In the genomic region with DNA sequence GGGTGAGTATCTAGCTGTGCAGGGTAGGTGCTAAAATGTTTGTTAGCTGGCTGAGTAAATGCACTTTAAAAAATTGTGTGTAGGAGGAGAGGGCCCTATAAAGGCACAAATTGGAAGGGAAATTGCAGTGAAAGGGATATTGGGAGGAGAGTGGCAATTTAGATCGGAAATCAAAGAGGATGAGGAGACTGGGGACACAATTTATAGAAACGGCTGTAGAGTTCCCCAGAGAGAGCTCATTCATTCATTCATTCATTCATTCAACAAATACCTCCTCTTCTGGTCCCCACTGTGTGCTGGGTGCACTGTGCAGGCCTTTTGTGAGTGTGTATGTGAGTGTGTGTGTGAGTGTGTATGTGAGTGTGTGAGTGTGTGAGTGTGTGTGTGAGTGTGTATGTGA, we compare ENCODE assay signal across 22 cellular contexts. TPM values are rescaled to one million over a fixed set of nuclear protein-coding genes. Genes with fewer than 3 reads are reported as not detected.
DNase-seq lines count a peak whose midpoint lies in the region; ATAC-seq and TF ChIP-seq lines count a peak whose summit lies in the region.
"Had no signal": no experiment of that assay in that cellular context is flagged by ENCODE, and none has a peak within 500 bp of the region (broad histone marks: within the 10 kb centered on the region; RNA-seq: fewer than 3 reads in every experiment).

No MANE protein-coding gene starts in this region.

- TF ChIP-seq CTCF in esophagus muscularis mucosa (IDR thresholded peaks at IDR 0.05) = no peak

- 75% methylated on average over 2 of the region's 2 CpGs for WGBS in esophagus muscularis mucosa

- peaks cover 36% of the 10 kb centered on the region for H3K4me1 Mint-ChIP-seq in stimulated activated naive CD8-positive, alpha-beta T cell treated with anti-CD3 and anti-CD28 coated beads, Interleukin-15, amount 100 ng/mL, for 72 hours

- H3K4me3 ChIP-seq in esophagus muscularis mucosa = no peak overlapping the region
- H3K4me3 ChIP-seq: coronary artery, Peyer's patch, testis had no signal

- no peaks in the 10 kb centered on the region for H3K27me3 ChIP-seq in esophagus muscularis mucosa
- H3K27me3 ChIP-seq: foreskin keratinocyte, Peyer's patch, testis had no signal

- no peak for TF ChIP-seq POLR2A in esophagus muscularis mucosa (IDR thresholded peaks at IDR 0.05; ENCODE audit: low read depth)

- peaks cover 0 to 17% (median 8%) of the 10 kb centered on the region in 4 donors for H3K36me3 ChIP-seq in esophagus muscularis mucosa

- H3K9me3 Mint-ChIP-seq in activated naive CD4-positive, alpha-beta T cell treated with anti-CD3 and anti-CD28 coated beads, Interleukin-2, amount 50 U/mL, for 72 hours = no peaks in the 10 kb centered on the region
- no peaks in the 10 kb centered on the region for H3K9me3 Mint-ChIP-seq in stimulated activated naive CD8-positive, alpha-beta T cell treated with anti-CD3 and anti-CD28 coated beads, Interleukin-15, amount 100 ng/mL, for 72 hours
- H3K9me3 Mint-ChIP-seq: IgD-negative memory B cell had no signal

- H3K27ac ChIP-seq in esophagus muscularis mucosa (replicated peaks in 1 of 4) = peak overlapping the region; percentile 74 to 85 (median 82)
- H3K27ac ChIP-seq: foreskin keratinocyte, HL-60, testis had no signal

- no peak for TF ChIP-seq EP300 in esophagus muscularis mucosa (IDR thresholded peaks at IDR 0.05)

- H3K27ac Mint-ChIP-seq in activated naive CD4-positive, alpha-beta T cell treated with anti-CD3 and anti-CD28 coated beads, Interleukin-2, amount 50 U/mL, for 72 hours = peak overlapping the region; percentile 89 to 90
- peak overlapping the region in 1 of 2 donors; percentile 6 for H3K27ac Mint-ChIP-seq in stimulated activated naive CD8-positive, alpha-beta T cell treated with anti-CD3 and anti-CD28 coated beads, Interleukin-15, amount 100 ng/mL, for 72 hours
- H3K27ac Mint-ChIP-seq: IgD-negative memory B cell had no signal

- no peak for ATAC-seq in left cardiac atrium
- no peak for ATAC-seq in activated naive CD4-positive, alpha-beta T cell treated with anti-CD3 and anti-CD28 coated beads, Interleukin-2, amount 50 U/mL, for 72 hours
- no peak for ATAC-seq in stimulated activated naive CD8-positive, alpha-beta T cell treated with anti-CD3 and anti-CD28 coated beads, Interleukin-15, amount 100 ng/mL, for 72 hours
- no peak for ATAC-seq in HG03469 (IDR thresholded peaks at IDR 0.05; ENCODE audit: unreplicated experiment)
- ATAC-seq: HCT116, left colon had no signal

- no peaks in the 10 kb centered on the region for H3K27me3 Mint-ChIP-seq in stimulated activated naive CD8-positive, alpha-beta T cell treated with anti-CD3 and anti-CD28 coated beads, Interleukin-15, amount 100 ng/mL, for 72 hours
- H3K27me3 Mint-ChIP-seq: IgD-negative memory B cell had no signal

- intact Hi-C loops in cardiac septum (cut with DNase I) (no loop called here), left cardiac atrium (cut with DNase I) (no loop called here), esophagus muscularis mucosa (cut with DNase I) (no loop called here)

- H3K9me3 ChIP-seq in esophagus muscularis mucosa = no peaks in the 10 kb centered on the region
- H3K9me3 ChIP-seq: Peyer's patch, SK-N-SH, testis had no signal

- H3K4me1 ChIP-seq in esophagus muscularis mucosa = peaks cover 17 to 49% (median 48%) of the 10 kb centered on the region in 4 donors

- H3K4me3 Mint-ChIP-seq in stimulated activated naive CD8-positive, alpha-beta T cell treated with anti-CD3 and anti-CD28 coated beads, Interleukin-15, amount 100 ng/mL, for 72 hours = peak overlapping the region; percentile 1 to 11

- DNase-seq in cardiac septum (ENCODE audit: low spot score) = peak; percentile 41
- no peak for DNase-seq in left cardiac atrium
- no peak for DNase-seq in activated naive CD4-positive, alpha-beta T cell treated with anti-CD3 and anti-CD28 coated beads, Interleukin-2, amount 50 U/mL, for 72 hours (ENCODE audit: low spot score in 2 of 2)
- DNase-seq in esophagus muscularis mucosa (ENCODE audit: extremely low spot score) = no peak
- no peak for DNase-seq in stimulated activated naive CD8-positive, alpha-beta T cell treated with anti-CD3 and anti-CD28 coated beads, Interleukin-15, amount 100 ng/mL, for 72 hours
- DNase-seq in NCI-H187 treated with DMSO at 0.1 percent for 48 hours (lab: John Stamatoyannopoulos, UW) = no peak
- no peak for DNase-seq in stimulated activated CD4-positive, alpha-beta T cell treated with anti-CD3 and anti-CD28 coated beads, Interleukin-2, amount 100 ng/mL, for 48 hours
- DNase-seq: foreskin keratinocyte, left colon, NCI-H1694, NCI-H2227 treated with DMSO at 0.1 percent for 48 hours, Peyer's patch, SK-N-SH, testis had no signal

- H3K36me3 Mint-ChIP-seq in activated naive CD4-positive, alpha-beta T cell treated with anti-CD3 and anti-CD28 coated beads, Interleukin-2, amount 50 U/mL, for 72 hours = peaks cover 0 to 10% of the 10 kb centered on the region in 2 donors
- H3K36me3 Mint-ChIP-seq: IgD-negative memory B cell had no signal

RNA-seq across cellular contexts. Expression of a gene that starts 2.4 kb away (rescaled TPM):
- total RNA-seq in cardiac septum = 150 TPM
- total RNA-seq in left cardiac atrium = 100 to 1,000 TPM; 116 to 171 TPM
- total RNA-seq in activated naive CD4-positive, alpha-beta T cell treated with anti-CD3 and anti-CD28 coated beads, Interleukin-2, amount 50 U/mL, for 72 hours = 10 to 100 TPM; 39.0 to 57.1 TPM
- 10 to 100 TPM; 11.8 to 23.5 (median 15.8) TPM for total RNA-seq in esophagus muscularis mucosa

RNA-seq across cellular contexts. Expression of a gene that starts 32.4 kb away (rescaled TPM):
- total RNA-seq in cardiac septum = not detected
- under 1 TPM; 0.29 to 0.32 TPM for total RNA-seq in left cardiac atrium
- not detected for total RNA-seq in activated naive CD4-positive, alpha-beta T cell treated with anti-CD3 and anti-CD28 coated beads, Interleukin-2, amount 50 U/mL, for 72 hours
- total RNA-seq in esophagus muscularis mucosa = 1 to 10 TPM in 3 of 4 donors, under 1 TPM in 1; 0.33 to 2.5 (median 1.8) TPM
- total RNA-seq: astrocyte, endothelial cell of umbilical vein, foreskin keratinocyte, omental fat pad, Peyer's patch had no signal

RNA-seq across cellular contexts. Expression of a gene that starts 32.6 kb away (rescaled TPM):
- total RNA-seq in cardiac septum (33.3 TPM), left cardiac atrium (10 to 100 TPM; 27.1 to 35.5 TPM), esophagus muscularis mucosa (10 to 100 TPM; 34.7 to 52.7 (median 42.7) TPM)
- total RNA-seq in activated naive CD4-positive, alpha-beta T cell treated with anti-CD3 and anti-CD28 coated beads, Interleukin-2, amount 50 U/mL, for 72 hours = 10 to 100 TPM; 52.3 to 54.1 TPM
